ENCODE assay signal across 9 cellular contexts in genomic region chr10:92387289-92387940, GRCh38.
DNase-seq lines count a peak whose midpoint lies in the region; ATAC-seq, FAIRE-seq and TF ChIP-seq lines count a peak whose summit lies in the region.
"Had no signal": no experiment of that assay in that cellular context is flagged by ENCODE, and none has a peak within 500 bp of the region (broad histone marks: within the 10 kb centered on the region; RNA-seq: fewer than 3 reads in every experiment).

No MANE protein-coding gene starts in this region.

- no peak overlapping the region for H3K4me3 ChIP-seq in AG10803 (ENCODE audit: low read length)
- no peak overlapping the region for H3K4me3 ChIP-seq in HL-60 (replicated peaks; ENCODE audit: insufficient read depth, low read length)
- H3K4me3 ChIP-seq in coronary artery: no peak overlapping the region

- DNase-seq in AG10803 (ENCODE audit: low read depth) (peak; percentile 37), HL-60 (ENCODE audit: low read depth in 1 of 2, low spot score in 1 of 2) (peak; percentile 14 to 33), iPS-NIHi11 (ENCODE audit: low spot score) (peak; percentile 98), coronary artery (ENCODE audit: low spot score) (no peak), GM19239 (ENCODE audit: insufficient read length, low spot score) (no peak)
- peak; percentile 2 to 18 for DNase-seq in activated CD4-positive, alpha-beta T cell treated with anti-CD3 and anti-CD28 coated beads, Interleukin-2, amount 50 U/mL, for 48 hours
- no peak for DNase-seq in activated CD8-positive, alpha-beta memory T cell treated with anti-CD3 and anti-CD28 coated beads, Interleukin-2, amount 50 U/mL, for 4 hours
- DNase-seq: naive thymus-derived CD4-positive, alpha-beta T cell had no signal

- H3K27me3 ChIP-seq in HL-60 (ENCODE audit: insufficient read depth, poor library complexity, severe bottlenecking): no peaks in the 10 kb centered on the region

- TF ChIP-seq CTCF in AG10803 (conservative IDR thresholded peaks at IDR 0.05; ENCODE audit: low read length) (no peak), HL-60 (IDR thresholded peaks at IDR 0.05; ENCODE audit: insufficient read depth, low read length) (no peak), coronary artery (IDR thresholded peaks at IDR 0.05) (no peak)

- no peak overlapping the region for H3K27ac ChIP-seq in HL-60 (replicated peaks)
- H3K27ac ChIP-seq in coronary artery: no peak overlapping the region

- no peak for ATAC-seq in HG02973 (IDR thresholded peaks at IDR 0.05; ENCODE audit: unreplicated experiment)
- ATAC-seq: naive thymus-derived CD4-positive, alpha-beta T cell had no signal

- no peak for FAIRE-seq in GM19239 (lab: Jason Lieb, UNC)

Comparison
In these comparisons a context has a peak if more than half of its experiments do, and no peak if none do; other contexts are left out.
1. DNase-seq: peak in AG10803 (single experiment), HL-60 (2 of 2), activated CD4-positive, alpha-beta T cell treated with anti-CD3 and anti-CD28 coated beads, Interleukin-2, amount 50 U/mL, for 48 hours (2 of 2) and iPS-NIHi11 (single experiment); none in coronary artery (single experiment), GM19239 (single experiment) and activated CD8-positive, alpha-beta memory T cell treated with anti-CD3 and anti-CD28 coated beads, Interleukin-2, amount 50 U/mL, for 4 hours (single experiment).